In the genomic region with DNA sequence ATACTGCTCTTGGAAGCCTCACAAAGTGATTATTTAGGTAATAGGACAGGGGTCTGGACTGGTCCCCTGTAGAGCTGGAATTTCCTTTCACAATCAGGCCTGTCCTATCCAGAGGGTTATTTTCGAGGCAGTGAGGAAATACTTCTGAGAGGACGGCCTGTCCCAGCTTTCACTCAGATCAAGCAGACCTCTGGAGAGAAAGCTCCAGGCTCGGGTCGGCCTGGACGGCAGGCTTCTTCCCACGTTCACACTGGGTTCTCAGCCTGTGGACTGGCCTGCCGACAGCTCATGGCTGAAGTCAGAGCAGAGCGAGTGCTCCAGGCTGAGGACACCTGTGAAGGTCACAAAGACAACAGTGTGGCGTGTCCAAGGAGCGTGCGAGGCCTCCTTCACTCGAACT, we compare ENCODE assay signal across 2 cellular contexts.
TF ChIP-seq lines count a peak whose summit lies in the region.

No MANE protein-coding gene starts in this region.

TF ChIP-seq in GM23338, 12 proteins besides CTCF, POLR2A, EP300 and RAD21:
- no peak for TF ChIP-seq JUNB (IDR thresholded peaks at IDR 0.05; ENCODE audit: unreplicated experiment)
- no peak for TF ChIP-seq ZNF114 (CRISPR knock-in tag; IDR thresholded peaks at IDR 0.05)
- no peak for TF ChIP-seq ZNF331 (CRISPR knock-in tag; IDR thresholded peaks at IDR 0.05; ENCODE audit: low read depth)
- TF ChIP-seq, protein P1, sequence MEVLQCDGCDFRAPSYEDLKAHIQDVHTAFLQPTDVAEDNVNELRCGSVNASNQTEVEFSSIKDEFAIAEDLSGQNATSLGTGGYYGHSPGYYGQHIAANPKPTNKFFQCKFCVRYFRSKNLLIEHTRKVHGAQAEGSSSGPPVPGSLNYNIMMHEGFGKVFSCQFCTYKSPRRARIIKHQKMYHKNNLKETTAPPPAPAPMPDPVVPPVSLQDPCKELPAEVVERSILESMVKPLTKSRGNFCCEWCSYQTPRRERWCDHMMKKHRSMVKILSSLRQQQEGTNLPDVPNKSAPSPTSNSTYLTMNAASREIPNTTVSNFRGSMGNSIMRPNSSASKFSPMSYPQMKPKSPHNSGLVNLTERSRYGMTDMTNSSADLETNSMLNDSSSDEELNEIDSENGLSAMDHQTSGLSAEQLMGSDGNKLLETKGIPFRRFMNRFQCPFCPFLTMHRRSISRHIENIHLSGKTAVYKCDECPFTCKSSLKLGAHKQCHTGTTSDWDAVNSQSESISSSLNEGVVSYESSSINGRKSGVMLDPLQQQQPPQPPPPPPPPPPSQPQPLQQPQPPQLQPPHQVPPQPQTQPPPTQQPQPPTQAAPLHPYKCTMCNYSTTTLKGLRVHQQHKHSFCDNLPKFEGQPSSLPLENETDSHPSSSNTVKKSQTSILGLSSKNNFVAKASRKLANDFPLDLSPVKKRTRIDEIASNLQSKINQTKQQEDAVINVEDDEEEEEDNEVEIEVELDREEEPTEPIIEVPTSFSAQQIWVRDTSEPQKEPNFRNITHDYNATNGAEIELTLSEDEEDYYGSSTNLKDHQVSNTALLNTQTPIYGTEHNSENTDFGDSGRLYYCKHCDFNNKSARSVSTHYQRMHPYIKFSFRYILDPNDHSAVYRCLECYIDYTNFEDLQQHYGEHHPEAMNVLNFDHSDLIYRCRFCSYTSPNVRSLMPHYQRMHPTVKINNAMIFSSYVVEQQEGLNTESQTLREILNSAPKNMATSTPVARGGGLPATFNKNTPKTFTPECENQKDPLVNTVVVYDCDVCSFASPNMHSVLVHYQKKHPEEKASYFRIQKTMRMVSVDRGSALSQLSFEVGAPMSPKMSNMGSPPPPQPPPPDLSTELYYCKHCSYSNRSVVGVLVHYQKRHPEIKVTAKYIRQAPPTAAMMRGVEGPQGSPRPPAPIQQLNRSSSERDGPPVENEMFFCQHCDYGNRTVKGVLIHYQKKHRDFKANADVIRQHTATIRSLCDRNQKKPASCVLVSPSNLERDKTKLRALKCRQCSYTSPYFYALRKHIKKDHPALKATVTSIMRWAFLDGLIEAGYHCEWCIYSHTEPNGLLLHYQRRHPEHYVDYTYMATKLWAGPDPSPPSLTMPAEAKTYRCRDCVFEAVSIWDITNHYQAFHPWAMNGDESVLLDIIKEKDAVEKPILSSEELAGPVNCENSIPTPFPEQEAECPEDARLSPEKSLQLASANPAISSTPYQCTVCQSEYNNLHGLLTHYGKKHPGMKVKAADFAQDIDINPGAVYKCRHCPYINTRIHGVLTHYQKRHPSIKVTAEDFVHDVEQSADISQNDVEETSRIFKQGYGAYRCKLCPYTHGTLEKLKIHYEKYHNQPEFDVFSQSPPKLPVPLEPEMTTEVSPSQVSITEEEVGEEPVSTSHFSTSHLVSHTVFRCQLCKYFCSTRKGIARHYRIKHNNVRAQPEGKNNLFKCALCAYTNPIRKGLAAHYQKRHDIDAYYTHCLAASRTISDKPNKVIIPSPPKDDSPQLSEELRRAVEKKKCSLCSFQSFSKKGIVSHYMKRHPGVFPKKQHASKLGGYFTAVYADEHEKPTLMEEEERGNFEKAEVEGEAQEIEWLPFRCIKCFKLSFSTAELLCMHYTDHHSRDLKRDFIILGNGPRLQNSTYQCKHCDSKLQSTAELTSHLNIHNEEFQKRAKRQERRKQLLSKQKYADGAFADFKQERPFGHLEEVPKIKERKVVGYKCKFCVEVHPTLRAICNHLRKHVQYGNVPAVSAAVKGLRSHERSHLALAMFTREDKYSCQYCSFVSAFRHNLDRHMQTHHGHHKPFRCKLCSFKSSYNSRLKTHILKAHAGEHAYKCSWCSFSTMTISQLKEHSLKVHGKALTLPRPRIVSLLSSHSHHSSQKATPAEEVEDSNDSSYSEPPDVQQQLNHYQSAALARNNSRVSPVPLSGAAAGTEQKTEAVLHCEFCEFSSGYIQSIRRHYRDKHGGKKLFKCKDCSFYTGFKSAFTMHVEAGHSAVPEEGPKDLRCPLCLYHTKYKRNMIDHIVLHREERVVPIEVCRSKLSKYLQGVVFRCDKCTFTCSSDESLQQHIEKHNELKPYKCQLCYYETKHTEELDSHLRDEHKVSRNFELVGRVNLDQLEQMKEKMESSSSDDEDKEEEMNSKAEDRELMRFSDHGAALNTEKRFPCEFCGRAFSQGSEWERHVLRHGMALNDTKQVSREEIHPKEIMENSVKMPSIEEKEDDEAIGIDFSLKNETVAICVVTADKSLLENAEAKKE (CRISPR knock-in tag; IDR thresholded peaks at IDR 0.05), result no peak
- TF ChIP-seq STAT1 (IDR thresholded peaks at IDR 0.05; ENCODE audit: unreplicated experiment), result no peak
- TF ChIP-seq EZH2phosphoT487 (IDR thresholded peaks at IDR 0.05; ENCODE audit: unreplicated experiment), result no peak
- no peak for TF ChIP-seq CREB1 (CRISPR knock-in tag; IDR thresholded peaks at IDR 0.05; ENCODE audit: low read depth)
- no peak for TF ChIP-seq EZH2 (IDR thresholded peaks at IDR 0.05; ENCODE audit: low read depth, unreplicated experiment)

TF ChIP-seq in H1, 55 proteins besides CTCF, POLR2A, EP300 and RAD21:
- TF ChIP-seq SAP30 (IDR thresholded peaks at IDR 0.05; ENCODE audit: insufficient read depth, insufficient replicate concordance, low read length) (no peak), KDM4A (IDR thresholded peaks at IDR 0.05; ENCODE audit: low read depth, low read length, severe bottlenecking) (no peak), TEAD4 (IDR thresholded peaks at IDR 0.05; ENCODE audit: low read depth, low read length) (no peak), TAF1 (IDR thresholded peaks at IDR 0.05; ENCODE audit: low read depth, low read length) (no peak), SIRT6 (IDR thresholded peaks at IDR 0.05; ENCODE audit: low read length) (no peak), GABPA (IDR thresholded peaks at IDR 0.05; ENCODE audit: borderline replicate concordance, insufficient read depth, low read length) (no peak), EGR1 (IDR thresholded peaks at IDR 0.05; ENCODE audit: borderline replicate concordance, low read depth, low read length) (no peak), SUZ12 (IDR thresholded peaks at IDR 0.05; ENCODE audit: low read length) (no peak), YY1 (IDR thresholded peaks at IDR 0.05; ENCODE audit: low read depth, low read length) (no peak), RFX5 (IDR thresholded peaks at IDR 0.05; ENCODE audit: borderline replicate concordance, low read depth, low read length) (no peak), TBP (IDR thresholded peaks at IDR 0.05; ENCODE audit: low read depth, low read length) (no peak), CREB1 (IDR thresholded peaks at IDR 0.05) (no peak), TCF12 (IDR thresholded peaks at IDR 0.05; ENCODE audit: low read depth, low read length) (no peak)
